In the genomic region with DNA sequence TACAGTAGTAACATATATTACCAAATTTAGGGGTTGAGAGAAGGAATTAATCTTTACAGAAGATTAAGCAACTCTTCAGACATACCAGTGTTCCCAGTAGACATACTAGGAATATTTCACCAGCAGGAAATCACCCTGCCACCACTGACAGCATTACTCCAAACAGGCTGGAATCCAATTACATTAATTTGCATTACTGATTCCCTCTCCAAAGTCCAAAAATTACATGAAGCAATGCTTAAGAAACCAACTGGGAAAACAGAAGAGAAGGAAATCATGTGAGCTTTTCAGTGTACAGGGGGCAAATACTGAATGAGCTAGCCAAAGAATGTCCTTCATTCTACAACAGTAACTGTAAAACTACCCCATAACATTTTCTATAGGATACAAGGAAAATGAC, we compare ENCODE assay signal across 17 cellular contexts.
DNase-seq lines count a peak whose midpoint lies in the region; ATAC-seq, FAIRE-seq and TF ChIP-seq lines count a peak whose summit lies in the region.
"Had no signal": no experiment of that assay in that cellular context is flagged by ENCODE, and none has a peak within 500 bp of the region (broad histone marks: within the 10 kb centered on the region; RNA-seq: fewer than 3 reads in every experiment).

No MANE protein-coding gene starts in this region.

- no peaks in the 10 kb centered on the region for H3K36me3 Mint-ChIP-seq in activated naive CD4-positive, alpha-beta T cell treated with anti-CD3 and anti-CD28 coated beads, Interleukin-2, amount 50 U/mL, for 72 hours

- H3K36me3 ChIP-seq in ACC112 (ENCODE audit: insufficient read depth, low read length) (peaks cover 12% of the 10 kb centered on the region; the same call in 1 of the 2 replicates), endothelial cell of umbilical vein (ENCODE audit: control insufficient read depth in 2 of 2, extremely low read depth in 1 of 2, insufficient read depth in 2 of 2, low read length in 2 of 2) (peaks cover 11 to 21% of the 10 kb centered on the region in 2 experiments), mesenchymal stem cell (ENCODE audit: control insufficient read depth in 1 of 2, insufficient read depth in 2 of 2, low read depth in 1 of 2, low read length in 2 of 2) (peaks cover 25 to 67% of the 10 kb centered on the region in 2 experiments)

- CTCF ChIA-PET in endothelial cell of umbilical vein (lab: Charles Lee), result interaction anchor here (1.1 to 1.4 kb wide), 3 partner anchors 9 to 140 kb away, joined by 3 to 4 read pairs (median 4); no protein-coding TSS in a partner anchor

- no peaks in the 10 kb centered on the region for H3K9me3 Mint-ChIP-seq in activated naive CD4-positive, alpha-beta T cell treated with anti-CD3 and anti-CD28 coated beads, Interleukin-2, amount 50 U/mL, for 72 hours
- H3K9me3 Mint-ChIP-seq: activated B cell treated with CpG ODN at 0.5 μM for 24 hours, natural killer cell had no signal

- no peak overlapping the region for H3K27ac Mint-ChIP-seq in activated naive CD4-positive, alpha-beta T cell treated with anti-CD3 and anti-CD28 coated beads, Interleukin-2, amount 50 U/mL, for 72 hours
- H3K27ac Mint-ChIP-seq: activated B cell treated with CpG ODN at 0.5 μM for 24 hours, natural killer cell had no signal

- no peak overlapping the region for H3K4ac ChIP-seq in mesenchymal stem cell (ENCODE audit: low read depth in 1 of 2, low read length in 2 of 2)

- dilution Hi-C loops in endothelial cell of umbilical vein (cut with MboI; ENCODE audit: extremely low pct_ligation_motif_present, low sequenced_read_pairs), result no loop called here

- H3K4me2 ChIP-seq in endothelial cell of umbilical vein (ENCODE audit: insufficient read depth, low read length), result no peak overlapping the region
- no peak overlapping the region for H3K4me2 ChIP-seq in mesenchymal stem cell (ENCODE audit: low read length, poor library complexity, severe bottlenecking)

- H2BK12ac ChIP-seq in mesenchymal stem cell (ENCODE audit: low read length in 2 of 2), result no peak overlapping the region

- H3K18ac ChIP-seq in mesenchymal stem cell (ENCODE audit: low read depth in 1 of 2, low read length in 2 of 2), result no peak overlapping the region

- H3K4me3 ChIP-seq in ACC112 (ENCODE audit: low read depth, low read length), result no peak overlapping the region
- H3K4me3 ChIP-seq in HL-60 (replicated peaks; ENCODE audit: insufficient read depth, low read length), result no peak overlapping the region
- no peak overlapping the region for H3K4me3 ChIP-seq in endothelial cell of umbilical vein (replicated peaks in 1 of 3; ENCODE audit: insufficient read depth in 1 of 3, low read depth in 1 of 3, low read length in 3 of 3)
- H3K4me3 ChIP-seq in mesenchymal stem cell (ENCODE audit: insufficient read depth in 1 of 2, low read depth in 1 of 2, low read length in 2 of 2), result peak overlapping the region in 1 of 2 experiments; percentile 13
- H3K4me3 ChIP-seq: dorsolateral prefrontal cortex had no signal

- ATAC-seq in GM19328 (IDR thresholded peaks at IDR 0.05; ENCODE audit: unreplicated experiment) (no peak), HG02588 (IDR thresholded peaks at IDR 0.05; ENCODE audit: unreplicated experiment) (no peak)
- no peak for ATAC-seq in activated naive CD4-positive, alpha-beta T cell treated with anti-CD3 and anti-CD28 coated beads, Interleukin-2, amount 50 U/mL, for 72 hours
- ATAC-seq: natural killer cell, PC-3 had no signal

- no peaks in the 10 kb centered on the region for H3K9me3 ChIP-seq in endothelial cell of umbilical vein (replicated peaks; ENCODE audit: control insufficient read depth, insufficient read depth, low read length)
- no peaks in the 10 kb centered on the region for H3K9me3 ChIP-seq in mesenchymal stem cell (ENCODE audit: control insufficient read depth, low read length)

- H2AFZ ChIP-seq in ACC112 (ENCODE audit: low read length, unreplicated experiment) (no peak overlapping the region), endothelial cell of umbilical vein (ENCODE audit: low read depth, low read length) (no peak overlapping the region), mesenchymal stem cell (ENCODE audit: low read depth, low read length) (no peak overlapping the region)

- no peak overlapping the region for H2BK15ac ChIP-seq in mesenchymal stem cell (ENCODE audit: low read depth, poor library complexity, severe bottlenecking)

- H3K79me1 ChIP-seq in mesenchymal stem cell (replicated peaks; ENCODE audit: low read length, poor library complexity, severe bottlenecking), result peaks cover 25% of the 10 kb centered on the region

- no peak overlapping the region for H2BK5ac ChIP-seq in mesenchymal stem cell (ENCODE audit: low read depth, low read length, poor library complexity, severe bottlenecking)

- POLR2A ChIA-PET in endothelial cell of umbilical vein (lab: Charles Lee), result no interaction called here

- no peak overlapping the region for H2AK5ac ChIP-seq in mesenchymal stem cell (ENCODE audit: low read length, severe bottlenecking)

- H3K79me2 ChIP-seq in ACC112 (ENCODE audit: control insufficient read depth, insufficient read depth, low read length, unreplicated experiment) (no peaks in the 10 kb centered on the region), endothelial cell of umbilical vein (ENCODE audit: control insufficient read depth, insufficient read depth, low read length) (peaks cover 2% of the 10 kb centered on the region)

- no peak for DNase-seq in HL-60 (ENCODE audit: low read depth in 1 of 2, low spot score in 1 of 2)
- DNase-seq in endothelial cell of umbilical vein (ENCODE audit: low read depth, low spot score), result peak; percentile 11
- DNase-seq in mesenchymal stem cell, result peak; percentile 52
- no peak for DNase-seq in middle frontal gyrus (ENCODE audit: extremely low spot score, low spot score)
- no peak for DNase-seq in activated naive CD4-positive, alpha-beta T cell treated with anti-CD3 and anti-CD28 coated beads, Interleukin-2, amount 50 U/mL, for 72 hours (ENCODE audit: low spot score in 2 of 2)
- DNase-seq: activated B cell treated with CpG ODN at 0.5 μM for 24 hours; activated CD8-positive, alpha-beta memory T cell treated with anti-CD3 and anti-CD28 coated beads, Interleukin-2, amount 50 U/mL, for 4 hours; AML-193; DMS153; dorsolateral prefrontal cortex; natural killer cell; NCI-H1105; NCI-H226; PC-3 had no signal

- H3K27me3 ChIP-seq in ACC112 (ENCODE audit: insufficient read depth, low read length) (no peaks in the 10 kb centered on the region), HL-60 (ENCODE audit: insufficient read depth, poor library complexity, severe bottlenecking) (no peaks in the 10 kb centered on the region), endothelial cell of umbilical vein (ENCODE audit: control insufficient read depth in 2 of 2, insufficient read depth in 2 of 2, low read length in 2 of 2) (no peaks in the 10 kb centered on the region), mesenchymal stem cell (ENCODE audit: control insufficient read depth in 1 of 2, insufficient read depth in 1 of 2, low read length in 2 of 2) (no peaks in the 10 kb centered on the region)
- H3K27me3 ChIP-seq: dorsolateral prefrontal cortex had no signal

- H2BK120ac ChIP-seq in mesenchymal stem cell (ENCODE audit: low read depth, low read length), result no peak overlapping the region

- no peaks in the 10 kb centered on the region for H4K20me1 ChIP-seq in endothelial cell of umbilical vein (replicated peaks; ENCODE audit: control insufficient read depth, extremely low read depth, insufficient read depth, low read length)

- no peak overlapping the region for H4K91ac ChIP-seq in mesenchymal stem cell (ENCODE audit: low read length)

- no peak overlapping the region for H3K9ac ChIP-seq in endothelial cell of umbilical vein (replicated peaks; ENCODE audit: extremely low read depth, insufficient read depth, low read length)
- H3K9ac ChIP-seq in mesenchymal stem cell (ENCODE audit: low read length), result peak overlapping the region; percentile 53

- intact Hi-C loops in endothelial cell of umbilical vein (cut with micrococcal nuclease), result no loop called here

- H3K27ac ChIP-seq in ACC112 (ENCODE audit: low read depth, low read length), result peak overlapping the region; percentile 45
- 0 out of 2 replicates have a peak overlapping the region, but pooled peaks have one; percentile 20 for H3K27ac ChIP-seq in HL-60 (replicated peaks)
- no peak overlapping the region for H3K27ac ChIP-seq in endothelial cell of umbilical vein (ENCODE audit: insufficient read depth, low read depth, low read length)
- peak overlapping the region; percentile 19 for H3K27ac ChIP-seq in mesenchymal stem cell (ENCODE audit: low read length, poor library complexity, severe bottlenecking)
- H3K27ac ChIP-seq: dorsolateral prefrontal cortex had no signal

- no peak for FAIRE-seq in endothelial cell of umbilical vein (lab: Jason Lieb, UNC)

- no peak overlapping the region for H4K8ac ChIP-seq in mesenchymal stem cell (ENCODE audit: low read length)

- no peak for TF ChIP-seq POLR2A in endothelial cell of umbilical vein (IDR thresholded peaks at IDR 0.05; ENCODE audit: low read depth, low read length)

- no peaks in the 10 kb centered on the region for H3K9me1 ChIP-seq in endothelial cell of umbilical vein (replicated peaks; ENCODE audit: control insufficient read depth, extremely low read depth, insufficient read depth, low read length)

- TF ChIP-seq CTCF in HL-60 (IDR thresholded peaks at IDR 0.05; ENCODE audit: insufficient read depth, low read length) (no peak), endothelial cell of umbilical vein (IDR thresholded peaks at IDR 0.05; ENCODE audit: extremely low read depth in 1 of 2, insufficient read depth in 1 of 2, low read depth in 1 of 2, low read length in 2 of 2) (no peak)

- no peak overlapping the region for H3K23ac ChIP-seq in mesenchymal stem cell (ENCODE audit: low read length in 2 of 2)

- peaks cover 11% of the 10 kb centered on the region for H3K4me1 ChIP-seq in ACC112 (ENCODE audit: control insufficient read depth, insufficient read depth, low read length, unreplicated experiment)
- no peaks in the 10 kb centered on the region for H3K4me1 ChIP-seq in endothelial cell of umbilical vein (ENCODE audit: control insufficient read depth, extremely low read depth, insufficient read depth, low read length)
- H3K4me1 ChIP-seq in mesenchymal stem cell (ENCODE audit: control insufficient read depth, insufficient read depth, low read depth, low read length), result no peaks in the 10 kb centered on the region

- BruUV-seq in endothelial cell of umbilical vein (replicated peaks; lab: Mats Ljungman, UMichigan), result no TSS peak

- no peak overlapping the region for H3K14ac ChIP-seq in mesenchymal stem cell (ENCODE audit: low read length in 2 of 2)

TF ChIP-seq in endothelial cell of umbilical vein, 7 proteins besides CTCF, POLR2A, EP300 and RAD21:
- TF ChIP-seq MYC (IDR thresholded peaks at IDR 0.05; ENCODE audit: low read depth, low read length) (no peak), JUN (IDR thresholded peaks at IDR 0.05; ENCODE audit: borderline replicate concordance, insufficient read depth, insufficient read length, low read depth) (no peak), POLR2AphosphoS5 (IDR thresholded peaks at IDR 0.05; ENCODE audit: insufficient read depth, low read depth, low read length) (no peak)

Comparison
In these comparisons a context has a peak if more than half of its experiments do, and no peak if none do; other contexts are left out.
1. DNase-seq: peak in endothelial cell of umbilical vein (single experiment) and mesenchymal stem cell (single experiment); none in HL-60 (0 of 2), middle frontal gyrus (single experiment) and activated naive CD4-positive, alpha-beta T cell treated with anti-CD3 and anti-CD28 coated beads, Interleukin-2, amount 50 U/mL, for 72 hours (0 of 2).